ENCODE assay signal across 15 cellular contexts in the genomic region with DNA sequence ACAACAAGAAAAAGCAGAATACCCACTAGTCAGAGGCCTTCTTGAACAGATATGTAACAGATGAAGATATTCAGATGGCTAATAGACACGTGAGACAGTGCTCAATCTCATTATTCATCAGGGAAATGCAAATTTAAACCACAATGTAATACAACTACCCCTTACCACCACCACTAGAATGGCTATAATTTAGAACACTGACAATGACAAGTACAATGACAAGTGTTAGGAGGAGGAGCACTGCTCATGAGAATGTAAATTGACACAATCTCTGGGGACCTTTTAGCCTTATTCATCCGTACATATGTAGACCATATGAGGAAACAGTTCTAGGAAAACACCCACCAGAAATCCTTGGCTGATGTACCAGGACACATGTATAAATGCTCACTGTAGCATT. TPM values are rescaled to one million over a fixed set of nuclear protein-coding genes. Genes with fewer than 3 reads are reported as not detected.
DNase-seq lines count a peak whose midpoint lies in the region; ATAC-seq and TF ChIP-seq lines count a peak whose summit lies in the region.
"Had no signal": no experiment of that assay in that cellular context is flagged by ENCODE, and none has a peak within 500 bp of the region (broad histone marks: within the 10 kb centered on the region; RNA-seq: fewer than 3 reads in every experiment).

No MANE protein-coding gene starts in this region.

- peaks cover 18% of the 10 kb centered on the region for H3K36me3 Mint-ChIP-seq in activated CD8-positive, alpha-beta T cell treated with anti-CD3 and anti-CD28 coated beads, Interleukin-2, amount 10 ng/mL, durations not matched to agents 7 days and 5 days (ENCODE audit: low read depth)
- peaks cover 2% of the 10 kb centered on the region for H3K36me3 Mint-ChIP-seq in activated CD8-positive, alpha-beta T cell treated with anti-CD3 and anti-CD28 coated beads for 36 hours (ENCODE audit: low read depth)
- H3K36me3 Mint-ChIP-seq in immature natural killer cell = peaks cover 0 to 13% (median 12%) of the 10 kb centered on the region in 3 donors

- no peak overlapping the region for H3K4me3 Mint-ChIP-seq in activated CD8-positive, alpha-beta T cell treated with anti-CD3 and anti-CD28 coated beads, Interleukin-2, amount 10 ng/mL, durations not matched to agents 7 days and 5 days
- no peak overlapping the region for H3K4me3 Mint-ChIP-seq in activated CD8-positive, alpha-beta T cell treated with anti-CD3 and anti-CD28 coated beads for 36 hours
- peak overlapping the region in 3 of 5 donors; percentile 3 to 56 (median 26) for H3K4me3 Mint-ChIP-seq in immature natural killer cell

- POLR2A ChIA-PET in activated CD8-positive, alpha-beta T cell treated with anti-CD3 and anti-CD28 coated beads, Interleukin-2, amount 10 ng/mL, durations not matched to agents 7 days and 5 days (lab: Charles Lee) = no interaction called here
- POLR2A ChIA-PET in activated CD8-positive, alpha-beta T cell treated with anti-CD3 and anti-CD28 coated beads for 36 hours (lab: Charles Lee) = no interaction called here

- H3K27me3 Mint-ChIP-seq in activated CD8-positive, alpha-beta T cell treated with anti-CD3 and anti-CD28 coated beads, Interleukin-2, amount 10 ng/mL, durations not matched to agents 7 days and 5 days (ENCODE audit: low read depth) = no peaks in the 10 kb centered on the region
- no peaks in the 10 kb centered on the region for H3K27me3 Mint-ChIP-seq in activated CD8-positive, alpha-beta T cell treated with anti-CD3 and anti-CD28 coated beads for 36 hours
- peaks cover 0 to 2% (median 0%) of the 10 kb centered on the region in 3 donors for H3K27me3 Mint-ChIP-seq in immature natural killer cell (ENCODE audit: low read depth in 3 of 3)

- H3K27ac Mint-ChIP-seq in activated CD8-positive, alpha-beta T cell treated with anti-CD3 and anti-CD28 coated beads, Interleukin-2, amount 10 ng/mL, durations not matched to agents 7 days and 5 days = peak overlapping the region; percentile 30
- H3K27ac Mint-ChIP-seq in activated CD8-positive, alpha-beta T cell treated with anti-CD3 and anti-CD28 coated beads for 36 hours = no peak overlapping the region
- H3K27ac Mint-ChIP-seq in immature natural killer cell = peak overlapping the region; percentile 5 to 82 (median 64)

- H3K4me1 Mint-ChIP-seq in activated CD8-positive, alpha-beta T cell treated with anti-CD3 and anti-CD28 coated beads, Interleukin-2, amount 10 ng/mL, durations not matched to agents 7 days and 5 days (ENCODE audit: low read depth) = peaks cover 11% of the 10 kb centered on the region
- peaks cover 4% of the 10 kb centered on the region for H3K4me1 Mint-ChIP-seq in activated CD8-positive, alpha-beta T cell treated with anti-CD3 and anti-CD28 coated beads for 36 hours (ENCODE audit: low read depth)
- peaks cover 17 to 31% of the 10 kb centered on the region in 2 donors for H3K4me1 Mint-ChIP-seq in immature natural killer cell

- no peak for DNase-seq in activated CD8-positive, alpha-beta T cell treated with anti-CD3 and anti-CD28 coated beads, Interleukin-2, amount 10 ng/mL, durations not matched to agents 7 days and 5 days
- no peak for DNase-seq in activated CD8-positive, alpha-beta T cell treated with anti-CD3 and anti-CD28 coated beads for 36 hours
- DNase-seq in NCI-H526 treated with DMSO at 0.1 percent for 48 hours (lab: John Stamatoyannopoulos, UW) (peak; percentile 85), immature natural killer cell (no peak), ecto neural progenitor cell (ENCODE audit: low spot score) (no peak)
- DNase-seq: DMS153, EL, H7, NCI-H146, NCI-H2081 treated with DMSO at 0.1 percent for 48 hours, SW 1271 had no signal

- CTCF ChIA-PET in activated CD8-positive, alpha-beta T cell treated with anti-CD3 and anti-CD28 coated beads, Interleukin-2, amount 10 ng/mL, durations not matched to agents 7 days and 5 days (lab: Charles Lee) = no interaction called here
- CTCF ChIA-PET in activated CD8-positive, alpha-beta T cell treated with anti-CD3 and anti-CD28 coated beads for 36 hours (lab: Charles Lee) = no interaction called here

- intact Hi-C loops in activated CD8-positive, alpha-beta T cell treated with anti-CD3 and anti-CD28 coated beads for 36 hours (cut with micrococcal nuclease) = no loop called here

- no peak for ATAC-seq in activated CD8-positive, alpha-beta T cell treated with anti-CD3 and anti-CD28 coated beads, Interleukin-2, amount 10 ng/mL, durations not matched to agents 7 days and 5 days
- no peak for ATAC-seq in activated CD8-positive, alpha-beta T cell treated with anti-CD3 and anti-CD28 coated beads for 36 hours
- ATAC-seq in HG03457 (IDR thresholded peaks at IDR 0.05; ENCODE audit: unreplicated experiment) (no peak), HG03460 (IDR thresholded peaks at IDR 0.05; ENCODE audit: unreplicated experiment) (no peak)
- ATAC-seq: A549, Panc1 had no signal

- TF ChIP-seq CTCF in activated CD8-positive, alpha-beta T cell treated with anti-CD3 and anti-CD28 coated beads for 36 hours (IDR thresholded peaks at IDR 0.05) = no peak

- no peaks in the 10 kb centered on the region for H3K9me3 Mint-ChIP-seq in activated CD8-positive, alpha-beta T cell treated with anti-CD3 and anti-CD28 coated beads, Interleukin-2, amount 10 ng/mL, durations not matched to agents 7 days and 5 days (ENCODE audit: insufficient read depth)
- H3K9me3 Mint-ChIP-seq in activated CD8-positive, alpha-beta T cell treated with anti-CD3 and anti-CD28 coated beads for 36 hours = no peaks in the 10 kb centered on the region
- H3K9me3 Mint-ChIP-seq in immature natural killer cell = no peaks in the 10 kb centered on the region

RNA-seq across cellular contexts. Expression of gene ZNF81, which starts 13.1 kb away (rescaled TPM):
- total RNA-seq in activated CD8-positive, alpha-beta T cell treated with anti-CD3 and anti-CD28 coated beads, Interleukin-2, amount 10 ng/mL, durations not matched to agents 7 days and 5 days = 10 to 100 TPM in 1 of 2 experiments, 1 to 10 TPM in 1; 9.4 to 10.4 TPM
- 1 to 10 TPM; 5.4 to 6.3 TPM for total RNA-seq in activated CD8-positive, alpha-beta T cell treated with anti-CD3 and anti-CD28 coated beads for 36 hours
- polyA plus RNA-seq in immature natural killer cell = 1 to 10 TPM; 7.0 to 8.6 (median 7.6) TPM

Comparison
In these comparisons a context has a peak if more than half of its experiments do, and no peak if none do; other contexts are left out.
1. H3K4me3 Mint-ChIP-seq: peak in immature natural killer cell (3 of 5); none in activated CD8-positive, alpha-beta T cell treated with anti-CD3 and anti-CD28 coated beads, Interleukin-2, amount 10 ng/mL, durations not matched to agents 7 days and 5 days (single experiment) and activated CD8-positive, alpha-beta T cell treated with anti-CD3 and anti-CD28 coated beads for 36 hours (single experiment).